Comparison of ENCODE assay signal across 19 cellular contexts in the genomic region with DNA sequence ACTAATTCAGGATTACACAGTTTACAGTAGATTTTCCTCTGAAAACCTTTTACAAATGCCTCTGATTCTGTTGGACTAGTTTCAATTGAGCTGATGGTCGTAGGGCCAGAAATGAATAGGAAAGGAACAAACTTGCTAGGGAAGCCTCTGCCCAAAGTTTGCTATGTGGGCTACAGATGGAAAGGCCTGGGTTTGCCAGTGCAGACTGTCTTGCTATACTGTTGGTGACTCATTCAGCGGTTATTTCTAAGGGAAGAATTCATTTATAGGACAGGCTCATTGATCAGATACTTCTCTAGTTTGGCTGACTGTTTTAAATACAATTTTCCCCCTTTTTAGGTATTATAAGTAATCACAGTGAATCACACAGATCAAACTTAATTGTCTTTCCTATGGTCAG. TPM values are rescaled to one million over a fixed set of nuclear protein-coding genes. Genes with fewer than 3 reads are reported as not detected.
DNase-seq lines count a peak whose midpoint lies in the region; ATAC-seq, FAIRE-seq and TF ChIP-seq lines count a peak whose summit lies in the region.
"Had no signal": no experiment of that assay in that cellular context is flagged by ENCODE, and none has a peak within 500 bp of the region (broad histone marks: within the 10 kb centered on the region; RNA-seq: fewer than 3 reads in every experiment).

No MANE protein-coding gene starts in this region.

- H3K27ac ChIP-seq in keratinocyte (ENCODE audit: control insufficient read depth, insufficient read depth, low read length) (no peak overlapping the region), aorta (ENCODE audit: low read depth in 1 of 2, low read length in 2 of 2) (peak overlapping the region; percentile 79 to 99)
- H3K27ac ChIP-seq: KMS-11 had no signal

- no peak for FAIRE-seq in bronchial epithelial cell (lab: Jason Lieb, UNC)
- no peak for FAIRE-seq in keratinocyte (lab: Jason Lieb, UNC)
- FAIRE-seq in GM12892 (lab: Jason Lieb, UNC): no peak
- FAIRE-seq: G401.6, GM19239 had no signal

- no peak for TF ChIP-seq POLR2A in GM12892 (IDR thresholded peaks at IDR 0.05; ENCODE audit: low read depth, low read length)

- H3K4me3 Mint-ChIP-seq in type B pancreatic cell: no peak overlapping the region
- H3K4me3 Mint-ChIP-seq: activated CD4-positive, alpha-beta T cell treated with anti-CD3 and anti-CD28 coated beads, Interleukin-2, amount 10 ng/mL, durations not matched to agents 24 days and 14 days; activated T-cell treated with anti-CD3 and anti-CD28 coated beads, Interleukin-2, amount 50 U/mL, for 72 hours; effector memory CD8-positive, alpha-beta T cell; naive B cell had no signal

- no peaks in the 10 kb centered on the region for H3K79me2 ChIP-seq in keratinocyte (ENCODE audit: control insufficient read depth, insufficient read depth, low read length)

- no peak overlapping the region for H3K4me2 ChIP-seq in keratinocyte (ENCODE audit: control insufficient read depth, extremely low read depth, insufficient read depth, low read depth, low read length)
- H3K4me2 ChIP-seq: KMS-11 had no signal

- TF ChIP-seq CTCF in bronchial epithelial cell (IDR thresholded peaks at IDR 0.05; ENCODE audit: insufficient read depth, low read length, severe bottlenecking) (no peak), keratinocyte (optimal IDR thresholded peaks at IDR 0.05 in 1 of 3, IDR thresholded peaks at IDR 0.05 in 1 of 3, conservative IDR thresholded peaks at IDR 0.05 in 1 of 3; ENCODE audit: extremely low read depth in 1 of 3, insufficient read depth in 2 of 3, low read length in 3 of 3) (no peak), type B pancreatic cell (conservative IDR thresholded peaks at IDR 0.05) (no peak)

- H3K27me3 ChIP-seq in bronchial epithelial cell (ENCODE audit: control insufficient read depth, insufficient read depth, low read length): no peaks in the 10 kb centered on the region
- no peaks in the 10 kb centered on the region for H3K27me3 ChIP-seq in keratinocyte (ENCODE audit: control insufficient read depth, extremely low read depth, insufficient read depth, low read length)
- no peaks in the 10 kb centered on the region for H3K27me3 ChIP-seq in aorta (ENCODE audit: control insufficient read depth in 1 of 2, insufficient read depth in 2 of 2, low read length in 1 of 2)
- H3K27me3 ChIP-seq: heart left ventricle had no signal

- dilution Hi-C loops in keratinocyte (cut with MboI; ENCODE audit: extremely low pct_ligation_motif_present, low sequenced_read_pairs): no loop called here

- no peaks in the 10 kb centered on the region for H3K36me3 Mint-ChIP-seq in type B pancreatic cell
- H3K36me3 Mint-ChIP-seq: naive B cell had no signal

- 9 to 11% methylated on average over 2 of the region's 2 CpGs for WGBS in aorta, 2 donors

- H3K9me3 ChIP-seq in keratinocyte (ENCODE audit: control insufficient read depth, low read depth, low read length) (no peaks in the 10 kb centered on the region), aorta (ENCODE audit: control insufficient read depth, low read length) (no peaks in the 10 kb centered on the region)
- H3K9me3 ChIP-seq: heart left ventricle had no signal

- H3K4me1 ChIP-seq in keratinocyte (ENCODE audit: control insufficient read depth, extremely low read depth, insufficient read depth, low read length) (peaks cover 8% of the 10 kb centered on the region), aorta (ENCODE audit: control insufficient read depth in 1 of 2, insufficient read depth in 2 of 2, low read length in 2 of 2) (peaks cover 6 to 10% of the 10 kb centered on the region in 2 donors)

- no peak overlapping the region for H3K9ac ChIP-seq in keratinocyte (ENCODE audit: control insufficient read depth, extremely low read depth, insufficient read depth, low read length)
- H3K9ac ChIP-seq: KMS-11 had no signal

- no peaks in the 10 kb centered on the region for H3K27me3 Mint-ChIP-seq in type B pancreatic cell
- H3K27me3 Mint-ChIP-seq: activated CD4-positive, alpha-beta T cell treated with anti-CD3 and anti-CD28 coated beads, Interleukin-2, amount 10 ng/mL, durations not matched to agents 24 days and 14 days; effector memory CD8-positive, alpha-beta T cell; naive B cell had no signal

- no peaks in the 10 kb centered on the region for H3K9me3 Mint-ChIP-seq in type B pancreatic cell
- H3K9me3 Mint-ChIP-seq: activated CD4-positive, alpha-beta T cell treated with anti-CD3 and anti-CD28 coated beads, Interleukin-2, amount 10 ng/mL, durations not matched to agents 24 days and 14 days; activated T-cell treated with anti-CD3 and anti-CD28 coated beads, Interleukin-2, amount 50 U/mL, for 72 hours; effector memory CD8-positive, alpha-beta T cell; naive B cell had no signal

- H3K9me1 ChIP-seq in keratinocyte (ENCODE audit: control insufficient read depth, extremely low read depth, insufficient read depth, low read length): no peaks in the 10 kb centered on the region

- H4K20me1 ChIP-seq in keratinocyte (ENCODE audit: control insufficient read depth, extremely low read depth, insufficient read depth, low read length): no peaks in the 10 kb centered on the region

- no peak overlapping the region for H3K27ac Mint-ChIP-seq in type B pancreatic cell
- H3K27ac Mint-ChIP-seq: activated CD4-positive, alpha-beta T cell treated with anti-CD3 and anti-CD28 coated beads, Interleukin-2, amount 10 ng/mL, durations not matched to agents 24 days and 14 days; activated T-cell treated with anti-CD3 and anti-CD28 coated beads, Interleukin-2, amount 50 U/mL, for 72 hours; effector memory CD8-positive, alpha-beta T cell; naive B cell had no signal

- H2AFZ ChIP-seq in keratinocyte (ENCODE audit: control insufficient read depth, low read length): peak overlapping the region; percentile 24

- H3K4me3 ChIP-seq in bronchial epithelial cell (ENCODE audit: low read depth, low read length) (no peak overlapping the region), keratinocyte (ENCODE audit: control insufficient read depth in 2 of 3, extremely low read depth in 1 of 3, insufficient read depth in 2 of 3, low read depth in 1 of 3, low read length in 3 of 3) (no peak overlapping the region), aorta (ENCODE audit: low read length in 2 of 2) (no peak overlapping the region)
- H3K4me3 ChIP-seq: heart left ventricle had no signal

- no peaks in the 10 kb centered on the region for H3K4me1 Mint-ChIP-seq in type B pancreatic cell (ENCODE audit: unreplicated experiment)
- H3K4me1 Mint-ChIP-seq: naive B cell had no signal

- H3K36me3 ChIP-seq in bronchial epithelial cell (ENCODE audit: control insufficient read depth, insufficient read depth, low read length) (no peaks in the 10 kb centered on the region), keratinocyte (ENCODE audit: control insufficient read depth in 2 of 2, extremely low read depth in 1 of 2, insufficient read depth in 2 of 2, low read length in 2 of 2) (no peaks in the 10 kb centered on the region), aorta (ENCODE audit: control insufficient read depth in 1 of 2, insufficient read depth in 2 of 2, low read length in 1 of 2) (no peaks in the 10 kb centered on the region)

- ATAC-seq in aorta (ENCODE audit: low FRiP score): no peak
- ATAC-seq: activated T-cell treated with anti-CD3 and anti-CD28 coated beads, Interleukin-2, amount 50 U/mL, for 72 hours; effector memory CD8-positive, alpha-beta T cell; heart left ventricle had no signal

- DNase-seq in M059J (ENCODE audit: low read depth) (peak; percentile 41), bronchial epithelial cell (ENCODE audit: low read depth) (peak; percentile 31), keratinocyte (ENCODE audit: low read depth, low spot score) (no peak), aorta (no peak), GM12892 (ENCODE audit: insufficient read length) (no peak), type B pancreatic cell (ENCODE audit: extremely low spot score, unreplicated experiment) (no peak), NCI-H1436 treated with DMSO at 0.1 percent for 48 hours (lab: John Stamatoyannopoulos, UW) (no peak)
- DNase-seq: activated CD4-positive, alpha-beta T cell treated with anti-CD3 and anti-CD28 coated beads, Interleukin-2, amount 10 ng/mL, durations not matched to agents 24 days and 14 days; activated T-cell treated with anti-CD3 and anti-CD28 coated beads, Interleukin-2, amount 50 U/mL, for 72 hours; amygdala; effector memory CD8-positive, alpha-beta T cell; heart left ventricle; naive B cell; NCI-H187 treated with DMSO at 0.1 percent for 48 hours; stimulated activated CD4-positive, alpha-beta T cell treated with anti-CD3 and anti-CD28 coated beads, Interleukin-2, amount 100 ng/mL, for 24 hours; T-helper 9 cell had no signal

- intact Hi-C loops in aorta (cut with DNase I): loop anchor here in 1 of 2 donors (5.0 kb wide), 1 partner anchor 48 kb away; a partner anchor contains a TSS

RNA-seq across cellular contexts. Expression of a gene that starts 6.9 kb away (rescaled TPM):
- total RNA-seq in M059J (2014; rRNA removed; shearing (Covaris generic)): 0.07 TPM in 1 of 2 replicates, not detected in the other
- total RNA-seq in bronchial epithelial cell (not detected in 2 replicates), aorta (100 to 1,000 TPM in 1 of 2 donors, 10 to 100 TPM in 1; 79.8 to 113 TPM), type B pancreatic cell (ENCODE audit: low replicate concordance) (1.3 TPM in 1 of 2 replicates, not detected in the other)
- polyA plus RNA-seq in keratinocyte (0.36 to 1.1 TPM (median 0.63 TPM) in 3 replicates), aorta (100 to 1,000 TPM in 1 of 2 donors, 10 to 100 TPM in 1; 82.1 to 227 TPM)
- polyA plus RNA-seq in keratinocyte (2011; ENCODE audit: low read depth): 3.0 TPM
- 0.61 and 0.66 TPM in 2 replicates for polyA plus RNA-seq in keratinocyte (2011; cell fraction: cytosol; rRNA removed)
- polyA plus RNA-seq in keratinocyte (2011; cell fraction: nucleus; rRNA removed): 1.7 and 2.2 TPM in 2 replicates
- 0.25 and 1.2 TPM in 2 replicates for polyA plus RNA-seq in keratinocyte (2012; ENCODE audit: low replicate concordance)
- polyA minus RNA-seq in keratinocyte: 0.67 to 0.86 TPM in 2 of 3 replicates, not detected in the other
- polyA minus RNA-seq in keratinocyte (2011; cell fraction: cytosol; rRNA and poly(A)+ RNA removed): not detected
- 1.3 and 2.1 TPM in 2 replicates for polyA minus RNA-seq in keratinocyte (2011; cell fraction: nucleus; rRNA and poly(A)+ RNA removed)
- 0.25 TPM for polyA plus RNA-seq in GM12892 (2012; ENCODE audit: missing spikeins)
- total RNA-seq: activated CD4-positive, alpha-beta T cell treated with anti-CD3 and anti-CD28 coated beads, Interleukin-2, amount 10 ng/mL, durations not matched to agents 24 days and 14 days; activated T-cell treated with anti-CD3 and anti-CD28 coated beads, Interleukin-2, amount 50 U/mL, for 72 hours had no signal

RNA-seq across cellular contexts. Expression of a gene that starts 46.6 kb away (rescaled TPM):
- total RNA-seq in M059J (2014; rRNA removed; shearing (Covaris generic)): 0.47 and 1.0 TPM in 2 replicates
- total RNA-seq in bronchial epithelial cell: 0.26 and 0.90 TPM in 2 replicates
- 0.36 to 0.99 TPM (median 0.75 TPM) in 3 replicates for polyA plus RNA-seq in keratinocyte
- 3.8 TPM for polyA plus RNA-seq in keratinocyte (2011; ENCODE audit: low read depth)
- polyA plus RNA-seq in keratinocyte (2011; cell fraction: cytosol; rRNA removed): 0.62 and 1.7 TPM in 2 replicates
- polyA plus RNA-seq in keratinocyte (2011; cell fraction: nucleus; rRNA removed): 0.43 and 0.61 TPM in 2 replicates
- 0.41 and 1.5 TPM in 2 replicates for polyA plus RNA-seq in keratinocyte (2012; ENCODE audit: low replicate concordance)
- 0.63 to 0.64 TPM in 2 of 3 replicates, not detected in the other for polyA minus RNA-seq in keratinocyte
- polyA minus RNA-seq in keratinocyte (2011; cell fraction: cytosol; rRNA and poly(A)+ RNA removed): not detected
- polyA minus RNA-seq in keratinocyte (2011; cell fraction: nucleus; rRNA and poly(A)+ RNA removed): 0.32 TPM in 1 of 2 replicates, not detected in the other
- 10 to 100 TPM; 54.6 to 65.6 TPM for total RNA-seq in aorta
- 100 to 1,000 TPM in 1 of 2 donors, 10 to 100 TPM in 1; 47.8 to 102 TPM for polyA plus RNA-seq in aorta
- 1.3 TPM for polyA plus RNA-seq in GM12892 (2012; ENCODE audit: missing spikeins)
- 0.24 and 0.51 TPM in 2 replicates for total RNA-seq in type B pancreatic cell (ENCODE audit: low replicate concordance)
- total RNA-seq: activated CD4-positive, alpha-beta T cell treated with anti-CD3 and anti-CD28 coated beads, Interleukin-2, amount 10 ng/mL, durations not matched to agents 24 days and 14 days; activated T-cell treated with anti-CD3 and anti-CD28 coated beads, Interleukin-2, amount 50 U/mL, for 72 hours had no signal

Comparison
In these comparisons a context has a peak if more than half of its experiments do, and no peak if none do; other contexts are left out.
1. DNase-seq: peak in M059J (single experiment) and bronchial epithelial cell (single experiment); none in keratinocyte (single experiment), aorta (0 of 2), GM12892 (single experiment), type B pancreatic cell (single experiment) and NCI-H1436 treated with DMSO at 0.1 percent for 48 hours (single experiment).
2. RNA of a gene that starts 6.9 kb away (total RNA-seq): 79.8 to 113 TPM in aorta; 1.3 TPM in type B pancreatic cell, 0.07 TPM in M059J and not detected in bronchial epithelial cell; every median in the first group is over 10 times any median in the second.
3. RNA of a gene that starts 46.6 kb away (total RNA-seq): 54.6 to 65.6 TPM in aorta; 0.24 to 0.51 TPM in type B pancreatic cell, 0.47 to 1.0 TPM in M059J and 0.26 to 0.90 TPM in bronchial epithelial cell; every median in the first group is over 10 times any median in the second.